ENCODE assay signal across 13 cellular contexts in genomic region chr6:5486214-5486613, GRCh38.
DNase-seq lines count a peak whose midpoint lies in the region; ATAC-seq and TF ChIP-seq lines count a peak whose summit lies in the region.
"Had no signal": no experiment of that assay in that cellular context is flagged by ENCODE, and none has a peak within 500 bp of the region (broad histone marks: within the 10 kb centered on the region; RNA-seq: fewer than 3 reads in every experiment).

No MANE protein-coding gene starts in this region.

- DNase-seq in activated B cell treated with CpG ODN at 0.5 μM for 24 hours (no peak), tibial nerve (ENCODE audit: low spot score in 2 of 2) (no peak), mesendoderm (no peak), AG08396 (ENCODE audit: low spot score) (no peak), kidney glomerular epithelial cell (lab: John Stamatoyannopoulos, UW) (no peak)
- DNase-seq: Caco-2, Karpas-422, NCI-H748 treated with DMSO at 0.1 percent for 48 hours, stomach had no signal

- H3K27ac ChIP-seq in tibial nerve (no peak overlapping the region), mesendoderm (ENCODE audit: low read depth, low read length) (no peak overlapping the region)
- H3K27ac ChIP-seq: stomach had no signal

- H3K4me3 ChIP-seq in tibial nerve (no peak overlapping the region), mesendoderm (ENCODE audit: low read length) (no peak overlapping the region)
- H3K4me3 ChIP-seq: stomach had no signal

- H2BK15ac ChIP-seq in mesendoderm (replicated peaks; ENCODE audit: low read depth): no peak overlapping the region

- ATAC-seq in GM18861 (IDR thresholded peaks at IDR 0.05; ENCODE audit: unreplicated experiment) (peak; percentile 95), GM21381 (IDR thresholded peaks at IDR 0.05; ENCODE audit: unreplicated experiment) (peak; percentile 93), HG03039 (IDR thresholded peaks at IDR 0.05; ENCODE audit: unreplicated experiment) (peak; percentile 55), activated B cell treated with CpG ODN at 0.5 μM for 24 hours (ENCODE audit: low read depth) (no peak)
- ATAC-seq: naive thymus-derived CD8-positive, alpha-beta T cell had no signal

- POLR2A ChIA-PET in activated B cell treated with CpG ODN at 0.5 μM for 24 hours (lab: Charles Lee): no interaction called here

- H3K36me3 ChIP-seq in tibial nerve (peaks cover 0 to 11% (median 0%) of the 10 kb centered on the region in 3 donors), mesendoderm (ENCODE audit: control insufficient read depth, insufficient read depth, low read length) (no peaks in the 10 kb centered on the region)

- no peak for TF ChIP-seq POLR2A in tibial nerve (IDR thresholded peaks at IDR 0.05)

- H3K4ac ChIP-seq in mesendoderm (ENCODE audit: low read depth, low read length): no peak overlapping the region

- no peak overlapping the region for H2BK120ac ChIP-seq in mesendoderm (ENCODE audit: low read depth, low read length)

- H3K9me3 ChIP-seq in tibial nerve: no peaks in the 10 kb centered on the region
- H3K9me3 ChIP-seq: Caco-2, stomach had no signal

- no peak overlapping the region for H3K18ac ChIP-seq in mesendoderm (ENCODE audit: low read length)

- no peak overlapping the region for H2AK5ac ChIP-seq in mesendoderm (ENCODE audit: low read length)

- H3K9ac ChIP-seq in mesendoderm (ENCODE audit: low read length): no peak overlapping the region

- TF ChIP-seq EP300 in tibial nerve (IDR thresholded peaks at IDR 0.05): no peak

- CTCF ChIA-PET in activated B cell treated with CpG ODN at 0.5 μM for 24 hours (lab: Charles Lee): interaction anchor here (1.0 kb wide), 1 partner anchor 15 kb away, joined by 3 read pairs; no protein-coding TSS in a partner anchor

- peaks cover 20% of the 10 kb centered on the region for H3K36me3 Mint-ChIP-seq in activated B cell treated with CpG ODN at 0.5 μM for 24 hours (ENCODE audit: low read depth)

- no peaks in the 10 kb centered on the region for H3K79me2 ChIP-seq in mesendoderm (ENCODE audit: control insufficient read depth, insufficient read depth, low read length)

- no peaks in the 10 kb centered on the region for H3K9me3 Mint-ChIP-seq in activated B cell treated with CpG ODN at 0.5 μM for 24 hours
- H3K9me3 Mint-ChIP-seq: naive thymus-derived CD8-positive, alpha-beta T cell had no signal

- H3K27ac Mint-ChIP-seq in activated B cell treated with CpG ODN at 0.5 μM for 24 hours: peak overlapping the region; percentile 43

- H3K4me1 Mint-ChIP-seq in activated B cell treated with CpG ODN at 0.5 μM for 24 hours: peaks cover 4% of the 10 kb centered on the region

- no peak overlapping the region for H4K8ac ChIP-seq in mesendoderm (ENCODE audit: low read depth, low read length)

- no peak overlapping the region for H4K5ac ChIP-seq in mesendoderm (ENCODE audit: low read length)

- no peak overlapping the region for H2BK5ac ChIP-seq in mesendoderm (ENCODE audit: low read length)

- 91 to 94% methylated on average over 2 of the region's 2 CpGs for WGBS in tibial nerve, 2 donors
- no CpG with 5 or more reads among the region's 2 CpGs for WGBS in mesendoderm (ENCODE audit: extremely low coverage, insufficient coverage, low lambda C conversion rate)

- TF ChIP-seq CTCF in activated B cell treated with CpG ODN at 0.5 μM for 24 hours (IDR thresholded peaks at IDR 0.05): no peak
- no peak for TF ChIP-seq CTCF in tibial nerve (IDR thresholded peaks at IDR 0.05)

- H3K79me1 ChIP-seq in mesendoderm (ENCODE audit: low read length): no peaks in the 10 kb centered on the region

- no peak overlapping the region for H3K4me2 ChIP-seq in mesendoderm (ENCODE audit: low read length)

- H3K27me3 ChIP-seq in tibial nerve (no peaks in the 10 kb centered on the region), mesendoderm (ENCODE audit: insufficient read depth, low read length, poor library complexity) (no peaks in the 10 kb centered on the region)
- H3K27me3 ChIP-seq: stomach had no signal

- H3K4me1 ChIP-seq in tibial nerve (peaks cover 0 to 4% (median 0%) of the 10 kb centered on the region in 4 donors), mesendoderm (ENCODE audit: control insufficient read depth, low read depth, low read length) (peaks cover under 1% of the 10 kb centered on the region)
- H3K4me1 ChIP-seq: Caco-2 had no signal

- intact Hi-C loops in activated B cell treated with CpG ODN at 0.5 μM for 24 hours (cut with micrococcal nuclease): no loop called here

- no peak overlapping the region for H3K56ac ChIP-seq in mesendoderm (ENCODE audit: low read length)

- no peak overlapping the region for H3K23ac ChIP-seq in mesendoderm (ENCODE audit: low read length)

- H3K27me3 Mint-ChIP-seq in activated B cell treated with CpG ODN at 0.5 μM for 24 hours: no peaks in the 10 kb centered on the region
- H3K27me3 Mint-ChIP-seq: naive thymus-derived CD8-positive, alpha-beta T cell had no signal

- H3K4me3 Mint-ChIP-seq in activated B cell treated with CpG ODN at 0.5 μM for 24 hours: no peak overlapping the region
